ENCODE assay signal across 11 cellular contexts in the genomic region with DNA sequence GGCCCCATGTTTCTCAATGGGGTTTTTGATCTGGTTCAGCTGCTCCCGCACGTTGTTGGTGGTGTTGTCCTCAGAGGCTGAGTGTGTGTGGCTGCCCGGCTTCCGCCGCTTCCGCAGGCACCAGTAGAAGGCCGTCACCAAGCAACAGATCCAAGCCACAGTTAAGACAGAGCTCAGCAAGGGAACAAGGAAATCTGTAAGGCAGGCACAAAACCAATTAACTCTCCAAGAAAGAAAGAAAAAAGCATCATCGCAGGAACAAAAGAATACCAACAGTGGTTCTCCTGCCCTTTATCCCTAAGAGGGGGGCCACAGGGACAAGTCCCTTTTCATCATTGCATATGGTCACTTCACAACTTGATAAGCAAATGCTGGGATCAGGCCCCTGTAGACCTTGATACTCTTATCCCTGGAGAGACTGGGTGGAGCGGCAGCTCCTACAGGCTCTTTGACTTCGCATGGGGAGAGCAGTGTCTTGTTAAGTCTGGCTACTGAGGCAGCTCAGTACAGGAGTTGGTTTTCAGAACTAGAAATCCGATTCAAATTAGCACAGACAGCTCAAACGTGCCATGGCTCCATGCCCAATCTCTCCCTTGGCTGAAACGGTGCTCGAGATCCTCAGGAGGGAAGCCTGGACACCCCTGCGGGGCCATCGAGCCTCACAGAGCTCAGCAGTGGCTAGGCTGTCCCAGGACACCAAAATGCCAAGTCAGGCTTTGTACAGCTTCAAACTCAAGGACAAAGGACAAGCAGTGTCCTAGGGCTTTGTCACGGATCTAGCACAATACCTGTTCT. TPM values are rescaled to one million over a fixed set of nuclear protein-coding genes. Genes with fewer than 3 reads are reported as not detected.
A peak's percentile ranks its signal among the peaks of the same experiment; 100 is the strongest.
DNase-seq lines count a peak whose midpoint lies in the region; ATAC-seq and TF ChIP-seq lines count a peak whose summit lies in the region.
"Had no signal": no experiment of that assay in that cellular context is flagged by ENCODE, and none has a peak within 500 bp of the region (broad histone marks: within the 10 kb centered on the region; RNA-seq: fewer than 3 reads in every experiment).

No MANE protein-coding gene starts in this region.

- BruUV-seq in Calu3 (replicated peaks; lab: Mats Ljungman, UMichigan), result no TSS peak

- H3K27ac ChIP-seq in caudate nucleus (ENCODE audit: low read depth, low read length) (peak overlapping the region; percentile 56), left ventricle myocardium inferior (replicated peaks) (peak overlapping the region; percentile 72), prostate gland (peak overlapping the region; percentile 54 to 59)

- H3K4me1 ChIP-seq in left ventricle myocardium inferior, result peaks cover 82% of the 10 kb centered on the region
- H3K4me1 ChIP-seq in prostate gland (replicated peaks), result no peaks in the 10 kb centered on the region

- H3K36me3 ChIP-seq in left ventricle myocardium inferior (peaks cover 76% of the 10 kb centered on the region), prostate gland (peaks cover 12 to 44% of the 10 kb centered on the region in 2 donors)

- H3K4me3 ChIP-seq in left ventricle myocardium inferior, result no peak overlapping the region
- no peak overlapping the region for H3K4me3 ChIP-seq in prostate gland

- DNase-seq in Calu3 (no peak), caudate nucleus (lab: John Stamatoyannopoulos, UW) (peak in 21 of 61 donors; percentile 6 to 61 (median 21)), left ventricle myocardium inferior (no peak), prostate gland (ENCODE audit: low spot score) (no peak), NK-92 (lab: John Stamatoyannopoulos, UW; ENCODE audit: unreplicated experiment) (no peak)
- DNase-seq: COR-L47, NCI-H1092, SIG-M5 had no signal

- H3K27me3 Mint-ChIP-seq in Calu3 (ENCODE audit: unreplicated experiment), result no peaks in the 10 kb centered on the region
- H3K27me3 Mint-ChIP-seq in activated T-helper 17 cell treated with anti-CD3 and anti-CD28 coated beads, Interleukin-2, amount 50 U/mL, for 72 hours, result no peaks in the 10 kb centered on the region

- peaks cover 9% of the 10 kb centered on the region for H3K4me1 Mint-ChIP-seq in Calu3 (ENCODE audit: low read depth, unreplicated experiment)
- H3K4me1 Mint-ChIP-seq in activated T-helper 17 cell treated with anti-CD3 and anti-CD28 coated beads, Interleukin-2, amount 50 U/mL, for 72 hours, result no peaks in the 10 kb centered on the region

- peaks cover 70% of the 10 kb centered on the region for H3K36me3 Mint-ChIP-seq in Calu3 (ENCODE audit: insufficient read depth, unreplicated experiment)
- H3K36me3 Mint-ChIP-seq in activated T-helper 17 cell treated with anti-CD3 and anti-CD28 coated beads, Interleukin-2, amount 50 U/mL, for 72 hours (ENCODE audit: low read depth), result no peaks in the 10 kb centered on the region

- TF ChIP-seq CTCF in Calu3 (IDR thresholded peaks at IDR 0.05; ENCODE audit: unreplicated experiment) (no peak), left ventricle myocardium inferior (IDR thresholded peaks at IDR 0.05; ENCODE audit: borderline replicate concordance) (no peak), prostate gland (IDR thresholded peaks at IDR 0.05) (no peak)

- H3K9me3 ChIP-seq in left ventricle myocardium inferior (replicated peaks) (no peaks in the 10 kb centered on the region), prostate gland (no peaks in the 10 kb centered on the region)

- no peak for ATAC-seq in activated T-helper 17 cell treated with anti-CD3 and anti-CD28 coated beads, Interleukin-2, amount 50 U/mL, for 72 hours (replicated peaks)
- ATAC-seq in GM19324 (IDR thresholded peaks at IDR 0.05; ENCODE audit: low FRiP score, unreplicated experiment) (no peak), GM18858 (IDR thresholded peaks at IDR 0.05; ENCODE audit: unreplicated experiment) (no peak)

- CTCF ChIA-PET in Calu3 (lab: Charles Lee), result no interaction called here

- H3K27me3 ChIP-seq in left ventricle myocardium inferior (ENCODE audit: low read depth) (no peaks in the 10 kb centered on the region), prostate gland (replicated peaks; ENCODE audit: insufficient read depth) (no peaks in the 10 kb centered on the region)

- 63% methylated on average over 17 of the region's 17 CpGs for WGBS in prostate gland

- H3K27ac Mint-ChIP-seq in Calu3 (ENCODE audit: unreplicated experiment), result peak overlapping the region; percentile 65
- no peak overlapping the region for H3K27ac Mint-ChIP-seq in activated T-helper 17 cell treated with anti-CD3 and anti-CD28 coated beads, Interleukin-2, amount 50 U/mL, for 72 hours

- no peak overlapping the region for H3K4me3 Mint-ChIP-seq in Calu3 (ENCODE audit: low read depth, unreplicated experiment)
- H3K4me3 Mint-ChIP-seq in activated T-helper 17 cell treated with anti-CD3 and anti-CD28 coated beads, Interleukin-2, amount 50 U/mL, for 72 hours, result no peak overlapping the region

- H3K9me3 Mint-ChIP-seq in Calu3 (ENCODE audit: low read depth, unreplicated experiment), result no peaks in the 10 kb centered on the region
- H3K9me3 Mint-ChIP-seq in activated T-helper 17 cell treated with anti-CD3 and anti-CD28 coated beads, Interleukin-2, amount 50 U/mL, for 72 hours, result no peaks in the 10 kb centered on the region

- no peak for TF ChIP-seq POLR2A in prostate gland (IDR thresholded peaks at IDR 0.05)

- intact Hi-C loops in Calu3 (cut with micrococcal nuclease; ENCODE audit: unreplicated experiment), result no loop called here
- intact Hi-C loops in left ventricle myocardium inferior (cut with micrococcal nuclease), result no loop called here
- intact Hi-C loops in prostate gland (cut with DNase I), result loop anchor here (5.0 kb wide), 1 partner anchor 43 kb away; no protein-coding TSS in a partner anchor

RNA-seq across cellular contexts. Expression of gene JAG1, which starts 33.8 kb away (rescaled TPM):
- total RNA-seq in Calu3 (2022) (156 and 245 TPM in 2 replicates), left ventricle myocardium inferior (20.5 TPM), prostate gland (10 to 100 TPM; 46.5 to 72.3 TPM)
- under 1 TPM in 1 of 2 donors, not detected in 1; 0.98 TPM for total RNA-seq in activated T-helper 17 cell treated with anti-CD3 and anti-CD28 coated beads, Interleukin-2, amount 50 U/mL, for 72 hours

Comparison
In these comparisons a context has a peak if more than half of its experiments do, and no peak if none do; other contexts are left out.
1. RNA of gene JAG1, which starts 33.8 kb away (total RNA-seq): 156 to 245 TPM in Calu3, 46.5 to 72.3 TPM in prostate gland and 20.5 TPM in left ventricle myocardium inferior (single experiment); 0.98 TPM in activated T-helper 17 cell treated with anti-CD3 and anti-CD28 coated beads, Interleukin-2, amount 50 U/mL, for 72 hours; every median in the first group is over 10 times any median in the second.
2. Peak in every context shown above with its lines, with median percentiles within 50 percentile points of each other: H3K27ac ChIP-seq.